ENCODE assay signal across 25 cellular contexts in the genomic region with DNA sequence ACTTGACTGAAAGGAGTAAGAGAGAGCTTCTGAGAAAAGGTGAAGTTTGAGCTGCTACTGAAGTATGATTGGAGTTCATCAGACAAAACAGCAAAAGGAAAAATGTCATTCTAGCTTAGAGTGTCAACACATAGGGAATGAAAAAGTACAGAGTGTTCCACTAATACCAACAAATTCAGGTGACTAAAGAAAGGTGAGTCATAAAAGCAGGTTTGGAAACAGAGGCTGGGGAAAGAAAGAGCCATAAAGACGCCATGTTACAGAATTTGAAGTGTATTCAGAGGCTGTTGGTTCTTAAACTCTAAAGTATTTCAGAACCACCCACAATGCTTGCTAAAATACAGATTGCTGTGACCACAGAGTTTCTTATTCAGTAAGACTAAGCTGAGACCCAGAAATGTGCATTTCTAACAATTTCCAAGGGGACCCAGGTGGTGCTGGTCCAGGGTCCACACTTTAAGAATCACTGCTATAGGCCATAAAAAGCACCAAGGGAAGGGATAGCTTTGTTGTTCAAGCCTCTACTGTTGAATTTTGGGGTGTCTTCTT.
"Had no signal": no experiment of that assay in that cellular context is flagged by ENCODE, and none has a peak within 500 bp of the region (broad histone marks: within the 10 kb centered on the region; RNA-seq: fewer than 3 reads in every experiment).

No MANE protein-coding gene starts in this region.

- H3K27me3 ChIP-seq: left lung, neural progenitor cell, testis, transverse colon had no signal

- H3K9me3 Mint-ChIP-seq: activated B cell treated with CpG ODN at 0.5 μM for 24 hours; activated T-helper 2 cell treated with anti-CD3 and anti-CD28 coated beads, Interferon-gamma antibody, Interleukin-2, Interleukin-4, amounts not matched to agents 10 μg/mL and 5 μg/mL and 100 μg/mL, durations not matched to agents 14 hours and 24 hours and 36 hours; dendritic cell treated with granulocyte-macrophage colony-stimulating factor and Interleukin-4, amounts not matched to agents 40 ng/mL and 50 ng/mL, for 4 days; naive thymus-derived CD8-positive, alpha-beta T cell; neural progenitor cell; T-cell; T-helper 2 cell treated with Interferon-gamma antibody and Interleukin-4, amounts not matched to agents 5 μg/mL and 100 μg/mL, for 36 hours had no signal

- ATAC-seq: left lung; naive thymus-derived CD8-positive, alpha-beta T cell; right cardiac atrium; T-cell had no signal

- FAIRE-seq: endometrium, frontal cortex, islet of Langerhans had no signal

- H3K27me3 Mint-ChIP-seq: activated B cell treated with CpG ODN at 0.5 μM for 24 hours had no signal

- H3K4me3 Mint-ChIP-seq: activated B cell treated with CpG ODN at 0.5 μM for 24 hours; activated naive CD8-positive, alpha-beta T cell; dendritic cell treated with granulocyte-macrophage colony-stimulating factor and Interleukin-4, amounts not matched to agents 40 ng/mL and 50 ng/mL, for 4 days; naive thymus-derived CD8-positive, alpha-beta T cell; neural progenitor cell; T-cell; T-helper 2 cell treated with Interferon-gamma antibody and Interleukin-4, amounts not matched to agents 5 μg/mL and 100 μg/mL, for 36 hours had no signal

- H3K4me3 ChIP-seq: left lung, lower lobe of right lung, neural progenitor cell, testis, transverse colon had no signal

- H3K9me3 ChIP-seq: left lung, lower lobe of right lung, testis, transverse colon had no signal

- H3K4me1 ChIP-seq: left lung, lower lobe of right lung, neural progenitor cell, testis, transverse colon had no signal

- DNase-seq: activated B cell treated with CpG ODN at 0.5 μM for 24 hours; activated naive CD4-positive, alpha-beta T cell treated with Interleukin-2 at 50 U/mL for 16 hours; anterior cingulate cortex; caudate nucleus; effector CD4-positive, alpha-beta T cell; left lung; lower lobe of right lung; mesenchymal stem cell; naive thymus-derived CD8-positive, alpha-beta T cell; occipital lobe; right cardiac atrium; stimulated activated CD4-positive, alpha-beta T cell treated with anti-CD3 and anti-CD28 coated beads, Interleukin-15, amount 100 ng/mL, for 24 hours; stimulated activated CD4-positive, alpha-beta T cell treated with anti-CD3 and anti-CD28 coated beads, Interleukin-2, amount 100 ng/mL, for 24 hours; stimulated activated naive CD4-positive, alpha-beta T cell; T-cell; testis; transverse colon had no signal

- H3K36me3 ChIP-seq: left lung had no signal

- H3K27ac ChIP-seq: left lung, lower lobe of right lung, neural progenitor cell, testis, transverse colon had no signal

- H3K4me1 Mint-ChIP-seq: activated B cell treated with CpG ODN at 0.5 μM for 24 hours; naive thymus-derived CD8-positive, alpha-beta T cell; neural progenitor cell; T-cell had no signal

- H3K27ac Mint-ChIP-seq: activated B cell treated with CpG ODN at 0.5 μM for 24 hours; activated naive CD8-positive, alpha-beta T cell; activated T-helper 2 cell treated with anti-CD3 and anti-CD28 coated beads, Interferon-gamma antibody, Interleukin-2, Interleukin-4, amounts not matched to agents 10 μg/mL and 5 μg/mL and 100 μg/mL, durations not matched to agents 14 hours and 24 hours and 36 hours; dendritic cell treated with granulocyte-macrophage colony-stimulating factor and Interleukin-4, amounts not matched to agents 40 ng/mL and 50 ng/mL, for 4 days; T-cell; T-helper 2 cell treated with Interferon-gamma antibody and Interleukin-4, amounts not matched to agents 5 μg/mL and 100 μg/mL, for 36 hours had no signal
